Comparison of ENCODE assay signal across 8 cellular contexts in genomic region chr10:11270135-11270857, GRCh38.
DNase-seq lines count a peak whose midpoint lies in the region; ATAC-seq and TF ChIP-seq lines count a peak whose summit lies in the region.

No MANE protein-coding gene starts in this region.

- H3K27me3 ChIP-seq in upper lobe of left lung = no peaks in the 10 kb centered on the region

- WGBS in upper lobe of left lung, 2 donors = 62 to 63% methylated on average over 17 to 18 of the region's 18 CpGs

- ATAC-seq in GM18519 (IDR thresholded peaks at IDR 0.05; ENCODE audit: low FRiP score, unreplicated experiment) (peak; percentile 57), HG03108 (IDR thresholded peaks at IDR 0.05; ENCODE audit: unreplicated experiment) (peak; percentile 60), upper lobe of left lung (ENCODE audit: low FRiP score in 2 of 2) (peak; percentile 80 to 82)

- H3K4me1 ChIP-seq in upper lobe of left lung = peaks cover 0 to 6% (median 2%) of the 10 kb centered on the region in 4 donors

- peak; percentile 47 for DNase-seq in A172 (ENCODE audit: low spot score)
- DNase-seq in RPMI7951 (ENCODE audit: low read depth) = peak; percentile 30
- DNase-seq in activated effector memory CD4-positive, alpha-beta T cell treated with anti-CD3 and anti-CD28 coated beads, Interleukin-2, amount 50 U/mL, for 16 hours = peak; percentile 90
- DNase-seq in germinal center (ENCODE audit: low spot score) = peak; percentile 53
- DNase-seq in pons (ENCODE audit: low spot score) = peak; percentile 50
- DNase-seq in upper lobe of left lung = peak in 1 of 2 donors; percentile 55

- no peaks in the 10 kb centered on the region for H3K9me3 ChIP-seq in upper lobe of left lung

- no peak overlapping the region for H3K4me3 ChIP-seq in upper lobe of left lung

- no peak for TF ChIP-seq EP300 in upper lobe of left lung (IDR thresholded peaks at IDR 0.05)

- no peak for TF ChIP-seq POLR2A in upper lobe of left lung (IDR thresholded peaks at IDR 0.05)

- peak; percentile 59 to 85 (median 78) for TF ChIP-seq CTCF in upper lobe of left lung (IDR thresholded peaks at IDR 0.05)

- H3K36me3 ChIP-seq in upper lobe of left lung = peaks cover 0 to 54% (median 35%) of the 10 kb centered on the region in 4 donors

- H3K27ac ChIP-seq in upper lobe of left lung = no peak overlapping the region
